8 cellular contexts compared by ENCODE assay signal in the genomic region with DNA sequence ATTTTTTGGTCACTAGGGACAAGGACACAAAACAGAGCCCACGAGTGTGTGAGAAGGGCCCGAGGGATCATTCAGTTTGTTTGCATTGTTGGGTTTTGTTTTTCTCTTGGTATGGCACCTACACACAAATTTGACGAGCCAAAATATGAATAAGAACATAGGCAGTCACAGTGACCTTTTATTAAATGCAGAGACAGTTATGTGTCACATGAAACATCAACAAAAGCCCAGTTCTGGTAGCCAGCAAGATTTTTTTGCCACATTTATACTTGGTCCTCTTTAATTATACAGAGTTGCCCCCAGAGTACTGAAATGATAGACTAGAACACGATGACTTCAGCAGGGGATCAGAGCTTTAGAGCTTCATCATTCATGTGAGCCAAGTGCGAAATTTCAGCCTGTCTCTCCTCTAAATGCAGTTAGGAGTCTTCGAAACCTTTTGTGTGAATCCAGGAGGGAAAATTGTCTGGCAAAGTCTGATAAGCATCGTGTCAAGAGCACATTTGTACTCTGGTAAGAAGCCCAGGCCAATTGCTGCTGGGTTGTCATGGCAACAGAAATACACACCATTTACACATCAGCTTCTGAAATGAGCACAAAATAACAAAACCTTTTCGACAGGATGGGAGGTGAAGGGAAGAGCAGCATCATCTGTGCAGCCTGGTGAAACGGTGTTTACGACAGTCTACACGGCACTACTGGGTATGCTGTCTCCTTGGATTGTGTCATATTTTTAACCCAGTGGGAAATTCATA.
A peak's percentile ranks its signal among the peaks of the same experiment; 100 is the strongest.
DNase-seq lines count a peak whose midpoint lies in the region; ATAC-seq and TF ChIP-seq lines count a peak whose summit lies in the region.

No MANE protein-coding gene starts in this region.

- H3K36me3 ChIP-seq in GM23248 (ENCODE audit: low read depth) (no peaks in the 10 kb centered on the region), OCI-LY3 (replicated peaks; ENCODE audit: low read depth, low read length) (peaks cover 53% of the 10 kb centered on the region)

- H3K9me2 ChIP-seq in GM23248 (ENCODE audit: insufficient read depth), result no peaks in the 10 kb centered on the region

- peak overlapping the region; percentile 88 to 90 for H3K27ac Mint-ChIP-seq in effector memory CD8-positive, alpha-beta T cell
- H3K27ac Mint-ChIP-seq in progenitor cell of endocrine pancreas, result peak overlapping the region; percentile 26

- H3K9me3 Mint-ChIP-seq in effector memory CD8-positive, alpha-beta T cell, result no peaks in the 10 kb centered on the region
- H3K9me3 Mint-ChIP-seq in progenitor cell of endocrine pancreas (ENCODE audit: low read depth), result no peaks in the 10 kb centered on the region

- no peaks in the 10 kb centered on the region for H3K9me3 ChIP-seq in GM23248 (ENCODE audit: low read depth)
- no peaks in the 10 kb centered on the region for H3K9me3 ChIP-seq in OCI-LY3 (ENCODE audit: insufficient read depth, low read length)

- H2AFZ ChIP-seq in GM23248, result peak overlapping the region; percentile 41
- H2AFZ ChIP-seq in OCI-LY3 (ENCODE audit: low read depth, low read length), result no peak overlapping the region

- H3K4me2 ChIP-seq in GM23248 (ENCODE audit: unreplicated experiment) (peak overlapping the region; percentile 35), OCI-LY3 (ENCODE audit: low read length) (peak overlapping the region; percentile 31)

- peaks cover 30 to 38% of the 10 kb centered on the region in 2 donors for H3K4me1 Mint-ChIP-seq in effector memory CD8-positive, alpha-beta T cell (ENCODE audit: low read depth in 2 of 2)
- H3K4me1 Mint-ChIP-seq in progenitor cell of endocrine pancreas (ENCODE audit: low read depth), result no peaks in the 10 kb centered on the region

- H4K20me1 ChIP-seq in GM23248 (ENCODE audit: insufficient read depth), result no peaks in the 10 kb centered on the region
- H4K20me1 ChIP-seq in OCI-LY3 (ENCODE audit: insufficient read depth, low read length), result peaks cover 95% of the 10 kb centered on the region

- H3K4me3 ChIP-seq in GM23248 (no peak overlapping the region), OCI-LY3 (ENCODE audit: low read length) (0 out of 2 replicates have a peak overlapping the region, but pooled peaks have one; percentile 6)

- H3K9ac ChIP-seq in GM23248 (peak overlapping the region; percentile 68), OCI-LY3 (ENCODE audit: low read length) (no peak overlapping the region)

- H3K79me2 ChIP-seq in GM23248 (ENCODE audit: insufficient read depth) (no peaks in the 10 kb centered on the region), OCI-LY3 (ENCODE audit: low read length) (peaks cover 100% of the 10 kb centered on the region)

- no peaks in the 10 kb centered on the region for H3K27me3 Mint-ChIP-seq in effector memory CD8-positive, alpha-beta T cell
- no peaks in the 10 kb centered on the region for H3K27me3 Mint-ChIP-seq in progenitor cell of endocrine pancreas

- H3K4me1 ChIP-seq in GM23248 (ENCODE audit: insufficient read depth) (peaks cover 71% of the 10 kb centered on the region), OCI-LY3 (ENCODE audit: low read length) (peaks cover 68% of the 10 kb centered on the region)

- no peaks in the 10 kb centered on the region for H3K36me3 Mint-ChIP-seq in effector memory CD8-positive, alpha-beta T cell (ENCODE audit: insufficient read depth)
- no peaks in the 10 kb centered on the region for H3K36me3 Mint-ChIP-seq in progenitor cell of endocrine pancreas (ENCODE audit: insufficient read depth)

- DNase-seq in GM23248 (peak; percentile 88), progenitor cell of endocrine pancreas (ENCODE audit: low spot score, unreplicated experiment) (no peak), hepatic stellate cell (ENCODE audit: low spot score) (no peak)
- peak in 2 of 3 experiments; percentile 17 to 28 for DNase-seq in effector memory CD8-positive, alpha-beta T cell

- H3F3A ChIP-seq in GM23248 (ENCODE audit: insufficient read depth), result peaks cover 57% of the 10 kb centered on the region

- H3K27ac ChIP-seq in GM23248 (peak overlapping the region; percentile 83), OCI-LY3 (ENCODE audit: low read length) (peak overlapping the region; percentile 56)

- no peaks in the 10 kb centered on the region for H3K27me3 ChIP-seq in GM23248 (replicated peaks; ENCODE audit: insufficient read depth)
- no peaks in the 10 kb centered on the region for H3K27me3 ChIP-seq in OCI-LY3 (ENCODE audit: low read depth, low read length)

- peak; percentile 77 for ATAC-seq in effector memory CD8-positive, alpha-beta T cell (replicated peaks)
- ATAC-seq in HG03039 (IDR thresholded peaks at IDR 0.05; ENCODE audit: unreplicated experiment), result no peak
- ATAC-seq in HG03095 (IDR thresholded peaks at IDR 0.05; ENCODE audit: unreplicated experiment), result no peak
- no peak for ATAC-seq in GM21825 (IDR thresholded peaks at IDR 0.05; ENCODE audit: unreplicated experiment)

- 17% methylated on average over 11 of the region's 11 CpGs for WGBS in GM23248 (ENCODE audit: low coverage in 1 of 2, low lambda C conversion rate in 2 of 2, missing lambda C conversion rate in 2 of 2), 2 experiments

- H3K4me3 Mint-ChIP-seq in effector memory CD8-positive, alpha-beta T cell, result peak overlapping the region in 1 of 2 donors; percentile 5
- H3K4me3 Mint-ChIP-seq in progenitor cell of endocrine pancreas (ENCODE audit: low read depth), result no peak overlapping the region

- TF ChIP-seq CTCF in OCI-LY3 (IDR thresholded peaks at IDR 0.05; ENCODE audit: low read depth, low read length) (no peak), progenitor cell of endocrine pancreas (IDR thresholded peaks at IDR 0.05; ENCODE audit: unreplicated experiment) (no peak)

- in situ Hi-C loops in GM23248 (cut with MboI), result no loop called here

Comparison
In these comparisons a context has a peak if more than half of its experiments do, and no peak if none do; other contexts are left out.
1. DNase-seq: peak in GM23248 (single experiment) and effector memory CD8-positive, alpha-beta T cell (2 of 3); none in progenitor cell of endocrine pancreas (single experiment) and hepatic stellate cell (single experiment).